14 cellular contexts compared by ENCODE assay signal in the genomic region with DNA sequence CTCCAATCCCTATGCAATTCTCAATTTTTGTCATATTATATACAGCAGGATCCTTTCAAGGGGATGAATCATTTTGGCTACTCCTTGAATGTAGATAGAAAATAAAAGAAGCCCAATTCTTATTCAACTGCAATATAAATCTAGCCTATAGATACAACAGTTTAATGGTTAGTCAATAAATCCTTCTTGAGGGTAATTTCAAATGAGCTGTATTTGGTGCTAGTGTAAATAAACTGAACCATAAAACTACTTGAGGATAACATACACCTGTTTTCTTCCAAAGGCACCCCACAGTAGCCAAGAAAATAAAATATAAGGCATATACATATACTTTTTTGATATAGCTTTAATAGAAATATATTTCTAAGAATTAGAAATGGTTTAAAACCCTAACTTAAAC.
A peak's percentile ranks its signal among the peaks of the same experiment; 100 is the strongest.
DNase-seq lines count a peak whose midpoint lies in the region.
"Had no signal": no experiment of that assay in that cellular context is flagged by ENCODE, and none has a peak within 500 bp of the region (broad histone marks: within the 10 kb centered on the region; RNA-seq: fewer than 3 reads in every experiment).

No MANE protein-coding gene starts in this region.

- DNase-seq in DMS153 (lab: John Stamatoyannopoulos, UW) (peak; percentile 20), DMS153 treated with DMSO at 0.1 percent for 48 hours (lab: John Stamatoyannopoulos, UW; ENCODE audit: unreplicated experiment) (no peak), NCI-H510A treated with DMSO at 0.1 percent for 48 hours (lab: John Stamatoyannopoulos, UW) (peak; percentile 19), NCI-H510A (lab: John Stamatoyannopoulos, UW) (no peak), NCI-H69 (lab: John Stamatoyannopoulos, UW) (peak; percentile 40), left kidney (ENCODE audit: low read depth, low spot score) (peak; percentile 77)
- DNase-seq in activated naive CD4-positive, alpha-beta T cell treated with Interleukin-2 at 50 U/mL for 16 hours: no peak
- DNase-seq: AML-193; Caco-2; CD4-positive, alpha-beta T cell; DMS79 treated with DMSO at 0.1 percent for 48 hours; GF-D8; GOT3; H7 had no signal

Comparison
In these comparisons a context has a peak if more than half of its experiments do, and no peak if none do; other contexts are left out.
1. DNase-seq: peak in DMS153 (single experiment), NCI-H510A treated with DMSO at 0.1 percent for 48 hours (single experiment), NCI-H69 (single experiment) and left kidney (single experiment); none in DMS153 treated with DMSO at 0.1 percent for 48 hours (single experiment), NCI-H510A (single experiment) and activated naive CD4-positive, alpha-beta T cell treated with Interleukin-2 at 50 U/mL for 16 hours (single experiment).